ENCODE assay signal across 9 cellular contexts in genomic region chr12:47801170-47801903, GRCh38. TPM values are rescaled to one million over a fixed set of nuclear protein-coding genes. Genes with fewer than 3 reads are reported as not detected.
DNase-seq lines count a peak whose midpoint lies in the region; ATAC-seq, FAIRE-seq and TF ChIP-seq lines count a peak whose summit lies in the region.
"Had no signal": no experiment of that assay in that cellular context is flagged by ENCODE, and none has a peak within 500 bp of the region (broad histone marks: within the 10 kb centered on the region; RNA-seq: fewer than 3 reads in every experiment).

No MANE protein-coding gene starts in this region.

- TF ChIP-seq POLR2A in K562 (conservative IDR thresholded peaks at IDR 0.05), result no peak
- TF ChIP-seq POLR2A in HepG2 (IDR thresholded peaks at IDR 0.05; ENCODE audit: insufficient read depth in 1 of 2, low read depth in 2 of 2, low read length in 2 of 2), result no peak

- 91% methylated on average over 7 of the region's 7 CpGs for WGBS in K562 (ENCODE audit: insufficient coverage, low coverage, missing lambda C conversion rate)
- WGBS in HepG2 (ENCODE audit: low lambda C conversion rate), result 77% methylated on average over 6 of the region's 7 CpGs
- 81% methylated on average over 7 of the region's 7 CpGs for WGBS in thymus

- no peak for DNase-seq in activated CD4-positive, alpha-beta T cell treated with anti-CD3 and anti-CD28 coated beads, Interleukin-2, amount 10 ng/mL, durations not matched to agents 24 days and 14 days
- no peak for DNase-seq in activated CD4-positive, alpha-beta T cell treated with anti-CD3 and anti-CD28 coated beads for 48 hours
- no peak for DNase-seq in K562 (ENCODE audit: extremely low read depth in 1 of 4, low spot score in 3 of 4)
- DNase-seq in HepG2 (ENCODE audit: low spot score), result no peak
- no peak for DNase-seq in GM10266 (ENCODE audit: extremely low spot score)

- H3K27me3 Mint-ChIP-seq in activated CD4-positive, alpha-beta T cell treated with anti-CD3 and anti-CD28 coated beads, Interleukin-2, amount 10 ng/mL, durations not matched to agents 24 days and 14 days, result no peaks in the 10 kb centered on the region

- no peak for FAIRE-seq in K562 (lab: Jason Lieb, UNC)
- no peak for FAIRE-seq in HepG2 (lab: Jason Lieb, UNC)

- H3K36me3 ChIP-seq in K562 (ENCODE audit: control insufficient read depth, insufficient read depth, low read length), result peaks cover 97% of the 10 kb centered on the region; the same call in 2 of the 3 replicates
- H3K36me3 ChIP-seq in HepG2 (replicated peaks in 1 of 2; ENCODE audit: control insufficient read depth in 1 of 2, insufficient read depth in 2 of 2, low read length in 2 of 2), result peaks cover 0 to 2% of the 10 kb centered on the region in 2 experiments; a peak in 2 of 5 replicates
- H3K36me3 ChIP-seq in thymus (ENCODE audit: control insufficient read depth, insufficient read depth), result peaks cover 94% of the 10 kb centered on the region

- in situ Hi-C loops in K562 (cut with MboI) (no loop called here), HepG2 (cut with HindIII; ENCODE audit: extremely low pct_ligation_motif_present, low pct_unique_long_range_greater_than_20kb) (no loop called here)

- H3K4me2 ChIP-seq in K562 (ENCODE audit: insufficient read depth, low read length) (no peak overlapping the region), HepG2 (ENCODE audit: low read depth, low read length) (no peak overlapping the region)

- H3K27me3 ChIP-seq in K562 (ENCODE audit: control insufficient read depth in 2 of 2, insufficient read depth in 2 of 2, low read length in 2 of 2) (no peaks in the 10 kb centered on the region), HepG2 (ENCODE audit: control insufficient read depth in 1 of 2, insufficient read depth in 2 of 2, low read length in 2 of 2) (no peaks in the 10 kb centered on the region), thymus (ENCODE audit: control insufficient read depth, insufficient read depth) (no peaks in the 10 kb centered on the region)

- BruUV-seq in K562 (replicated peaks; lab: Mats Ljungman, UMichigan), result no TSS peak
- no TSS peak for BruUV-seq in HepG2 (replicated peaks; lab: Mats Ljungman, UMichigan)

- H3K36me3 Mint-ChIP-seq in activated CD4-positive, alpha-beta T cell treated with anti-CD3 and anti-CD28 coated beads, Interleukin-2, amount 10 ng/mL, durations not matched to agents 24 days and 14 days (ENCODE audit: low read depth), result peaks cover 79% of the 10 kb centered on the region

- no peak for ATAC-seq in K562
- peak; percentile 33; the same call in 2 of the 3 replicates for ATAC-seq in HepG2
- ATAC-seq in HG02588 (IDR thresholded peaks at IDR 0.05; ENCODE audit: unreplicated experiment), result no peak
- no peak for ATAC-seq in GM18498 (IDR thresholded peaks at IDR 0.05; ENCODE audit: unreplicated experiment)

- H3K9me3 Mint-ChIP-seq in activated CD4-positive, alpha-beta T cell treated with anti-CD3 and anti-CD28 coated beads, Interleukin-2, amount 10 ng/mL, durations not matched to agents 24 days and 14 days, result no peaks in the 10 kb centered on the region

- POLR2A ChIA-PET in K562 (lab: Yijun Ruan, JAX), result interaction anchor here (0.6 to 1.4 kb wide), 3 partner anchors 11 to 97 kb away, joined by 3 read pairs; no protein-coding TSS in a partner anchor
- POLR2A ChIA-PET in HepG2 (lab: Yijun Ruan, JAX), result no interaction called here

- H3K9me1 ChIP-seq in K562 (ENCODE audit: control insufficient read depth, insufficient read depth, low read length), result peaks cover 5% of the 10 kb centered on the region

- H3K4me1 Mint-ChIP-seq in activated CD4-positive, alpha-beta T cell treated with anti-CD3 and anti-CD28 coated beads, Interleukin-2, amount 10 ng/mL, durations not matched to agents 24 days and 14 days, result peaks cover 60% of the 10 kb centered on the region

- H3K4me3 Mint-ChIP-seq in activated CD4-positive, alpha-beta T cell treated with anti-CD3 and anti-CD28 coated beads, Interleukin-2, amount 10 ng/mL, durations not matched to agents 24 days and 14 days, result no peak overlapping the region

- CTCF ChIA-PET in K562 (lab: Yijun Ruan, JAX; ENCODE audit: low intra/inter-chr PET ratio), result interaction anchor here (0.9 kb wide), 1 partner anchor 37 kb away, joined by 3 read pairs; no protein-coding TSS in a partner anchor
- CTCF ChIA-PET in HepG2 (lab: Yijun Ruan, JAX; ENCODE audit: low intra/inter-chr PET ratio, low total read pairs), result interaction anchor here (1.5 kb wide), 1 partner anchor 37 kb away, joined by 3 read pairs; no protein-coding TSS in a partner anchor

- TF ChIP-seq CTCF in K562 (IDR thresholded peaks at IDR 0.05 in 2 of 3, conservative IDR thresholded peaks at IDR 0.05 in 1 of 3; ENCODE audit: insufficient read depth in 2 of 3, low read depth in 1 of 3, low read length in 3 of 3), result no peak
- TF ChIP-seq CTCF in HepG2 (CRISPR knock-in tag; IDR thresholded peaks at IDR 0.05), result no peak
- TF ChIP-seq CTCF in GM10266 (IDR thresholded peaks at IDR 0.05; ENCODE audit: control insufficient read depth, insufficient read depth, low read depth, missing control alignments), result no peak

- H3K79me2 ChIP-seq in K562 (ENCODE audit: control insufficient read depth, insufficient read depth, low read length) (peaks cover 75% of the 10 kb centered on the region), HepG2 (ENCODE audit: insufficient read depth, low read length) (no peaks in the 10 kb centered on the region)

- TF ChIP-seq EP300 in K562 (IDR thresholded peaks at IDR 0.05; ENCODE audit: low read length), result no peak
- no peak for TF ChIP-seq EP300 in HepG2 (IDR thresholded peaks at IDR 0.05; ENCODE audit: low read depth in 2 of 2, low read length in 2 of 2)
- TF ChIP-seq EP300 in HepG2 (CRISPR knock-in tag; IDR thresholded peaks at IDR 0.05; ENCODE audit: borderline replicate concordance), result no peak

- intact Hi-C loops in activated CD4-positive, alpha-beta T cell treated with anti-CD3 and anti-CD28 coated beads, Interleukin-2, amount 10 ng/mL, durations not matched to agents 24 days and 14 days (cut with micrococcal nuclease), result no loop called here
- intact Hi-C loops in K562 (cut with micrococcal nuclease), result no loop called here
- intact Hi-C loops in HepG2 (cut with micrococcal nuclease; ENCODE audit: unreplicated experiment), result loop anchor here (1.0 kb wide), 1 partner anchor 36 kb away; no protein-coding TSS in a partner anchor

- no peaks in the 10 kb centered on the region for H3K9me3 ChIP-seq in K562 (replicated peaks; ENCODE audit: control insufficient read depth, insufficient read depth, low read depth, low read length)
- no peaks in the 10 kb centered on the region for H3K9me3 ChIP-seq in HepG2 (ENCODE audit: low read length)
- H3K9me3 ChIP-seq in thymus (ENCODE audit: control insufficient read depth), result no peaks in the 10 kb centered on the region

- peak overlapping the region; percentile 99 for H3K27ac Mint-ChIP-seq in activated CD4-positive, alpha-beta T cell treated with anti-CD3 and anti-CD28 coated beads, Interleukin-2, amount 10 ng/mL, durations not matched to agents 24 days and 14 days

- H3K4me1 ChIP-seq in K562 (replicated peaks in 1 of 2; ENCODE audit: control insufficient read depth in 2 of 2, insufficient read depth in 2 of 2, low read length in 2 of 2), result peaks cover 2 to 46% of the 10 kb centered on the region in 2 experiments
- no peaks in the 10 kb centered on the region for H3K4me1 ChIP-seq in HepG2 (ENCODE audit: insufficient read depth, low read length)
- peaks cover 79% of the 10 kb centered on the region for H3K4me1 ChIP-seq in thymus (ENCODE audit: control insufficient read depth, insufficient read depth, low read length)

- peaks cover 7% of the 10 kb centered on the region; the same call in 1 of the 2 replicates for H4K20me1 ChIP-seq in K562 (replicated peaks; ENCODE audit: control insufficient read depth, insufficient read depth, low read length)
- H4K20me1 ChIP-seq in HepG2 (ENCODE audit: insufficient read depth, low read length), result no peaks in the 10 kb centered on the region

- H3K9ac ChIP-seq in K562 (ENCODE audit: insufficient read depth in 1 of 2, low read depth in 2 of 2, low read length in 2 of 2), result 0 out of 4 replicates have a peak overlapping the region, but pooled peaks of 1 of the 2 experiments have one; percentile 63
- no peak overlapping the region for H3K9ac ChIP-seq in HepG2 (ENCODE audit: insufficient read depth, low read depth, low read length)

- H2AFZ ChIP-seq in K562 (ENCODE audit: low read depth, low read length) (no peak overlapping the region), HepG2 (ENCODE audit: low read length) (no peak overlapping the region)

- no peak overlapping the region for H3K4me3 ChIP-seq in K562
- H3K4me3 ChIP-seq in HepG2 (replicated peaks in 1 of 3; ENCODE audit: insufficient read depth in 1 of 3, low read depth in 2 of 3, low read length in 3 of 3), result no peak overlapping the region
- no peak overlapping the region for H3K4me3 ChIP-seq in thymus (ENCODE audit: low read length)

- H3K27ac ChIP-seq in K562 (ENCODE audit: extremely low read depth, low read depth, low read length) (no peak overlapping the region), HepG2 (ENCODE audit: extremely low read length, insufficient read depth, low read length) (no peak overlapping the region), thymus (ENCODE audit: low read depth) (peak overlapping the region; percentile 55)
- H3K27ac ChIP-seq: C4-2B had no signal

- TF ChIP-seq RAD21 in K562 (CRISPR knock-in tag; conservative IDR thresholded peaks at IDR 0.05 in 1 of 2, IDR thresholded peaks at IDR 0.05 in 1 of 2), result no peak
- no peak for TF ChIP-seq RAD21 in HepG2 (CRISPR knock-in tag; IDR thresholded peaks at IDR 0.05)

RNA-seq across cellular contexts. Expression of gene HDAC7, which starts 18.4 kb away (rescaled TPM):
- 405 and 419 TPM in 2 replicates for total RNA-seq in activated CD4-positive, alpha-beta T cell treated with anti-CD3 and anti-CD28 coated beads, Interleukin-2, amount 10 ng/mL, durations not matched to agents 24 days and 14 days
- total RNA-seq in K562 (2011; cell fraction: chromatin; rRNA removed; ENCODE audit: low replicate concordance), result 123 and 300 TPM in 2 replicates
- total RNA-seq in K562 (2011; cell fraction: nucleolus; rRNA removed), result 143 and 147 TPM in 2 replicates
- 123 and 161 TPM in 2 replicates for total RNA-seq in K562 (2011; cell fraction: nucleoplasm; rRNA removed)
- total RNA-seq in K562 (2014; rRNA removed), result 38.4 and 57.4 TPM in 2 replicates
- 22.2 and 30.2 TPM in 2 replicates for total RNA-seq in K562 (2014; rRNA removed; fragmentation: Illumina TruSeq; extraction: Trizol)
- 26.7 and 28.2 TPM in 2 replicates for total RNA-seq in K562 (2015; rRNA removed; fragmentation: Illumina TruSeq; extraction: Trizol)
- total RNA-seq in K562 (2021), result 119 and 129 TPM in 2 replicates
- 31.1 and 33.7 TPM in 2 replicates for polyA plus RNA-seq in K562 (2011; rRNA removed)
- polyA plus RNA-seq in K562 (2011; cell fraction: cytosol; rRNA removed), result 20.6 and 43.9 TPM in 2 replicates
- 215 and 430 TPM in 2 replicates for polyA plus RNA-seq in K562 (2011; cell fraction: nucleus; rRNA removed)
- 67.8 and 112 TPM in 2 replicates for polyA plus RNA-seq in K562 (2012)
- polyA plus RNA-seq in K562 (2014; fragmentation: Illumina TruSeq; extraction: Trizol), result 71.9 and 82.7 TPM in 2 replicates
- 1 to 10 TPM; 2.5 to 3.8 TPM for polyA plus RNA-seq in K562 (2014; fragmentation: Nextera tagmentation; extraction: Ambion mirVana)
- 78.0 and 82.7 TPM in 2 replicates for polyA plus RNA-seq in K562 (2014; rRNA removed)
- 8.5 and 12.0 TPM in 2 replicates for polyA minus RNA-seq in K562 (2011; rRNA and poly(A)+ RNA removed)
- polyA minus RNA-seq in K562 (2011; cell fraction: cytosol; rRNA and poly(A)+ RNA removed), result 28.2 and 32.6 TPM in 2 replicates
- 41.2 and 50.1 TPM in 2 replicates for polyA minus RNA-seq in K562 (2011; cell fraction: nucleus; rRNA and poly(A)+ RNA removed)
- 3.7 and 4.6 TPM in 2 replicates for total RNA-seq in HepG2 (2016; rRNA removed; fragmentation: Illumina TruSeq; extraction: Trizol)
- total RNA-seq in HepG2 (2016; cell fraction: cytosol; rRNA removed; fragmentation: Illumina TruSeq; extraction: Trizol; ENCODE audit: low read depth), result 1.5 and 2.7 TPM in 2 replicates
- total RNA-seq in HepG2 (2016; cell fraction: insoluble cytoplasmic fraction; rRNA removed; fragmentation: Illumina TruSeq; extraction: Trizol), result 3.3 and 5.0 TPM in 2 replicates
- total RNA-seq in HepG2 (2016; cell fraction: membrane; rRNA removed; fragmentation: Illumina TruSeq; extraction: Trizol), result 4.5 and 5.3 TPM in 2 replicates
- total RNA-seq in HepG2 (2016; cell fraction: nucleus; rRNA removed; fragmentation: Illumina TruSeq; extraction: Trizol), result 5.2 and 5.6 TPM in 2 replicates
- 8.5 and 10.8 TPM in 2 replicates for polyA plus RNA-seq in HepG2 (2011; rRNA removed)
- 3.4 and 5.9 TPM in 2 replicates for polyA plus RNA-seq in HepG2 (2011; cell fraction: cytosol; rRNA removed)
- 44.6 and 61.9 TPM in 2 replicates for polyA plus RNA-seq in HepG2 (2011; cell fraction: nucleus; rRNA removed)
- 3.9 and 6.2 TPM in 2 replicates for polyA plus RNA-seq in HepG2 (2012)
- 1.6 and 1.8 TPM in 2 replicates for polyA plus RNA-seq in HepG2 (2016; cell fraction: cytosol; fragmentation: Illumina TruSeq; extraction: Trizol; ENCODE audit: low read depth)
- 7.3 and 8.0 TPM in 2 replicates for polyA plus RNA-seq in HepG2 (2016; cell fraction: insoluble cytoplasmic fraction; fragmentation: Illumina TruSeq; extraction: Trizol; ENCODE audit: low read depth)
- 5.0 and 6.0 TPM in 2 replicates for polyA plus RNA-seq in HepG2 (2016; cell fraction: membrane; fragmentation: Illumina TruSeq; extraction: Trizol; ENCODE audit: low read depth)
- polyA plus RNA-seq in HepG2 (2016; cell fraction: nucleus; fragmentation: Illumina TruSeq; extraction: Trizol; ENCODE audit: insufficient read depth, low read depth), result 15.8 and 16.2 TPM in 2 replicates
- 11.8 and 35.8 TPM in 2 replicates for polyA minus RNA-seq in HepG2 (2011; rRNA and poly(A)+ RNA removed; ENCODE audit: low replicate concordance)
- 2.3 and 4.6 TPM in 2 replicates for polyA minus RNA-seq in HepG2 (2011; cell fraction: cytosol; rRNA and poly(A)+ RNA removed)
- 6.8 and 9.5 TPM in 2 replicates for polyA minus RNA-seq in HepG2 (2011; cell fraction: nucleus; rRNA and poly(A)+ RNA removed)
- polyA plus RNA-seq in thymus, result 130 TPM

RNA-seq across cellular contexts. Expression of gene SLC48A1, which starts 28.3 kb away (rescaled TPM):
- 10.7 and 12.3 TPM in 2 replicates for total RNA-seq in activated CD4-positive, alpha-beta T cell treated with anti-CD3 and anti-CD28 coated beads, Interleukin-2, amount 10 ng/mL, durations not matched to agents 24 days and 14 days
- total RNA-seq in K562 (2011; cell fraction: chromatin; rRNA removed; ENCODE audit: low replicate concordance), result 18.5 and 36.8 TPM in 2 replicates
- 31.2 and 31.5 TPM in 2 replicates for total RNA-seq in K562 (2011; cell fraction: nucleolus; rRNA removed)
- 45.5 and 69.2 TPM in 2 replicates for total RNA-seq in K562 (2011; cell fraction: nucleoplasm; rRNA removed)
- total RNA-seq in K562 (2014; rRNA removed) (16.3 and 25.4 TPM in 2 replicates), K562 (2014; rRNA removed; fragmentation: Illumina TruSeq; extraction: Trizol) (13.1 and 18.3 TPM in 2 replicates), K562 (2015; rRNA removed; fragmentation: Illumina TruSeq; extraction: Trizol) (16.1 and 16.2 TPM in 2 replicates), K562 (2021) (37.5 and 41.9 TPM in 2 replicates), HepG2 (2016; rRNA removed; fragmentation: Illumina TruSeq; extraction: Trizol) (2.6 and 3.7 TPM in 2 replicates)
- polyA plus RNA-seq in K562 (2011; rRNA removed) (10.7 and 15.7 TPM in 2 replicates), K562 (2014; fragmentation: Illumina TruSeq; extraction: Trizol) (28.6 and 30.4 TPM in 2 replicates), K562 (2014; fragmentation: Nextera tagmentation; extraction: Ambion mirVana) (10 to 100 TPM; 23.5 to 26.9 TPM), K562 (2014; rRNA removed) (18.7 and 23.6 TPM in 2 replicates), HepG2 (2011; rRNA removed) (2.2 and 3.1 TPM in 2 replicates), thymus (9.3 TPM)
- polyA plus RNA-seq in K562 (2011; cell fraction: cytosol; rRNA removed), result 16.7 and 26.0 TPM in 2 replicates
- 25.7 and 35.1 TPM in 2 replicates for polyA plus RNA-seq in K562 (2011; cell fraction: nucleus; rRNA removed)
- 22.2 and 44.4 TPM in 2 replicates for polyA plus RNA-seq in K562 (2012)
- polyA minus RNA-seq in K562 (2011; rRNA and poly(A)+ RNA removed), result 7.6 and 8.9 TPM in 2 replicates
- 14.8 and 17.6 TPM in 2 replicates for polyA minus RNA-seq in K562 (2011; cell fraction: cytosol; rRNA and poly(A)+ RNA removed)
- polyA minus RNA-seq in K562 (2011; cell fraction: nucleus; rRNA and poly(A)+ RNA removed), result 6.9 and 11.6 TPM in 2 replicates
- 2.3 and 3.1 TPM in 2 replicates for total RNA-seq in HepG2 (2016; cell fraction: cytosol; rRNA removed; fragmentation: Illumina TruSeq; extraction: Trizol; ENCODE audit: low read depth)
- 2.3 and 3.4 TPM in 2 replicates for total RNA-seq in HepG2 (2016; cell fraction: insoluble cytoplasmic fraction; rRNA removed; fragmentation: Illumina TruSeq; extraction: Trizol)
- 5.0 and 6.3 TPM in 2 replicates for total RNA-seq in HepG2 (2016; cell fraction: membrane; rRNA removed; fragmentation: Illumina TruSeq; extraction: Trizol)
- 2.5 and 2.6 TPM in 2 replicates for total RNA-seq in HepG2 (2016; cell fraction: nucleus; rRNA removed; fragmentation: Illumina TruSeq; extraction: Trizol)
- 2.4 and 2.6 TPM in 2 replicates for polyA plus RNA-seq in HepG2 (2011; cell fraction: cytosol; rRNA removed)
- polyA plus RNA-seq in HepG2 (2011; cell fraction: nucleus; rRNA removed), result 3.1 and 4.1 TPM in 2 replicates
- 2.1 and 3.5 TPM in 2 replicates for polyA plus RNA-seq in HepG2 (2012)
- polyA plus RNA-seq in HepG2 (2016; cell fraction: cytosol; fragmentation: Illumina TruSeq; extraction: Trizol; ENCODE audit: low read depth), result 3.8 and 3.9 TPM in 2 replicates
- 2.6 and 3.2 TPM in 2 replicates for polyA plus RNA-seq in HepG2 (2016; cell fraction: insoluble cytoplasmic fraction; fragmentation: Illumina TruSeq; extraction: Trizol; ENCODE audit: low read depth)
- 6.3 and 6.9 TPM in 2 replicates for polyA plus RNA-seq in HepG2 (2016; cell fraction: membrane; fragmentation: Illumina TruSeq; extraction: Trizol; ENCODE audit: low read depth)
- polyA plus RNA-seq in HepG2 (2016; cell fraction: nucleus; fragmentation: Illumina TruSeq; extraction: Trizol; ENCODE audit: insufficient read depth, low read depth), result 5.6 and 6.3 TPM in 2 replicates
- polyA minus RNA-seq in HepG2 (2011; rRNA and poly(A)+ RNA removed; ENCODE audit: low replicate concordance), result 5.7 and 45.5 TPM in 2 replicates
- polyA minus RNA-seq in HepG2 (2011; cell fraction: cytosol; rRNA and poly(A)+ RNA removed), result 1.5 and 2.1 TPM in 2 replicates
- polyA minus RNA-seq in HepG2 (2011; cell fraction: nucleus; rRNA and poly(A)+ RNA removed), result 1.7 and 2.8 TPM in 2 replicates

RNA-seq across cellular contexts. Expression of gene RAPGEF3, which starts 42.7 kb away (rescaled TPM):
- 3.6 and 4.5 TPM in 2 replicates for total RNA-seq in activated CD4-positive, alpha-beta T cell treated with anti-CD3 and anti-CD28 coated beads, Interleukin-2, amount 10 ng/mL, durations not matched to agents 24 days and 14 days
- 1.5 and 4.3 TPM in 2 replicates for total RNA-seq in K562 (2011; cell fraction: chromatin; rRNA removed; ENCODE audit: low replicate concordance)
- total RNA-seq in K562 (2011; cell fraction: nucleolus; rRNA removed), result 2.2 and 2.3 TPM in 2 replicates
- total RNA-seq in K562 (2011; cell fraction: nucleoplasm; rRNA removed), result 1.7 and 2.3 TPM in 2 replicates
- total RNA-seq in K562 (2014; rRNA removed) (0.45 and 0.78 TPM in 2 replicates), K562 (2014; rRNA removed; fragmentation: Illumina TruSeq; extraction: Trizol) (0.15 and 0.16 TPM in 2 replicates), K562 (2015; rRNA removed; fragmentation: Illumina TruSeq; extraction: Trizol) (0.15 and 0.33 TPM in 2 replicates), K562 (2021) (0.78 and 1.3 TPM in 2 replicates), HepG2 (2016; rRNA removed; fragmentation: Illumina TruSeq; extraction: Trizol) (0.07 TPM in 1 of 2 replicates, not detected in the other)
- polyA plus RNA-seq in K562 (2011; rRNA removed) (0.38 and 0.61 TPM in 2 replicates), K562 (2014; fragmentation: Illumina TruSeq; extraction: Trizol) (0.37 and 0.43 TPM in 2 replicates), K562 (2014; fragmentation: Nextera tagmentation; extraction: Ambion mirVana) (under 1 TPM in 1 of 2 experiments, not detected in 1; 0.03 TPM), K562 (2014; rRNA removed) (0.44 and 1.1 TPM in 2 replicates), HepG2 (2011; rRNA removed) (0.07 and 0.37 TPM in 2 replicates), thymus (20.9 TPM)
- polyA plus RNA-seq in K562 (2011; cell fraction: cytosol; rRNA removed), result 0.49 and 0.50 TPM in 2 replicates
- 2.9 and 5.0 TPM in 2 replicates for polyA plus RNA-seq in K562 (2011; cell fraction: nucleus; rRNA removed)
- 0.76 and 2.1 TPM in 2 replicates for polyA plus RNA-seq in K562 (2012)
- polyA minus RNA-seq in K562 (2011; rRNA and poly(A)+ RNA removed), result 0.60 and 0.78 TPM in 2 replicates
- polyA minus RNA-seq in K562 (2011; cell fraction: cytosol; rRNA and poly(A)+ RNA removed), result not detected in 2 replicates
- 1.3 and 3.3 TPM in 2 replicates for polyA minus RNA-seq in K562 (2011; cell fraction: nucleus; rRNA and poly(A)+ RNA removed)
- total RNA-seq in HepG2 (2016; cell fraction: cytosol; rRNA removed; fragmentation: Illumina TruSeq; extraction: Trizol; ENCODE audit: low read depth), result not detected in 2 replicates
- 0.09 TPM in 1 of 2 replicates, not detected in the other for total RNA-seq in HepG2 (2016; cell fraction: insoluble cytoplasmic fraction; rRNA removed; fragmentation: Illumina TruSeq; extraction: Trizol)
- total RNA-seq in HepG2 (2016; cell fraction: membrane; rRNA removed; fragmentation: Illumina TruSeq; extraction: Trizol), result 0.03 TPM in 1 of 2 replicates, not detected in the other
- total RNA-seq in HepG2 (2016; cell fraction: nucleus; rRNA removed; fragmentation: Illumina TruSeq; extraction: Trizol), result 0.40 TPM in 1 of 2 replicates, not detected in the other
- polyA plus RNA-seq in HepG2 (2011; cell fraction: cytosol; rRNA removed), result 0.05 and 0.13 TPM in 2 replicates
- 0.56 and 0.95 TPM in 2 replicates for polyA plus RNA-seq in HepG2 (2011; cell fraction: nucleus; rRNA removed)
- 0.11 and 0.16 TPM in 2 replicates for polyA plus RNA-seq in HepG2 (2012)
- polyA plus RNA-seq in HepG2 (2016; cell fraction: cytosol; fragmentation: Illumina TruSeq; extraction: Trizol; ENCODE audit: low read depth), result not detected in 2 replicates
- polyA plus RNA-seq in HepG2 (2016; cell fraction: insoluble cytoplasmic fraction; fragmentation: Illumina TruSeq; extraction: Trizol; ENCODE audit: low read depth), result 0.17 TPM in 1 of 2 replicates, not detected in the other
- not detected in 2 replicates for polyA plus RNA-seq in HepG2 (2016; cell fraction: membrane; fragmentation: Illumina TruSeq; extraction: Trizol; ENCODE audit: low read depth)
- 0.63 TPM in 1 of 2 replicates, not detected in the other for polyA plus RNA-seq in HepG2 (2016; cell fraction: nucleus; fragmentation: Illumina TruSeq; extraction: Trizol; ENCODE audit: insufficient read depth, low read depth)
- polyA minus RNA-seq in HepG2 (2011; rRNA and poly(A)+ RNA removed; ENCODE audit: low replicate concordance), result 0.28 and 2.0 TPM in 2 replicates
- polyA minus RNA-seq in HepG2 (2011; cell fraction: cytosol; rRNA and poly(A)+ RNA removed), result not detected in 2 replicates
- 0.13 and 1.1 TPM in 2 replicates for polyA minus RNA-seq in HepG2 (2011; cell fraction: nucleus; rRNA and poly(A)+ RNA removed)
